ENCODE assay signal across 19 cellular contexts in genomic region chr3:52800079-52800478, GRCh38. TPM values are rescaled to one million over a fixed set of nuclear protein-coding genes. Genes with fewer than 3 reads are reported as not detected.
DNase-seq lines count a peak whose midpoint lies in the region; ATAC-seq and TF ChIP-seq lines count a peak whose summit lies in the region.
"Had no signal": no experiment of that assay in that cellular context is flagged by ENCODE, and none has a peak within 500 bp of the region (broad histone marks: within the 10 kb centered on the region; RNA-seq: fewer than 3 reads in every experiment).

No MANE protein-coding gene starts in this region.

- no peak overlapping the region for H3K9ac ChIP-seq in liver (ENCODE audit: low read depth in 1 of 2, low read length in 2 of 2)

- no peaks in the 10 kb centered on the region for H3K9me3 ChIP-seq in liver (ENCODE audit: control insufficient read depth in 4 of 4, low read length in 3 of 4)

- 75% methylated on average over 7 of the region's 7 CpGs for WGBS in liver

- H3K4me1 ChIP-seq in liver (ENCODE audit: control insufficient read depth in 4 of 4, insufficient read depth in 4 of 4, low read length in 3 of 4), result peaks cover 21 to 51% (median 44%) of the 10 kb centered on the region in 4 donors

- H3K36me3 ChIP-seq in liver (ENCODE audit: control insufficient read depth in 4 of 4, insufficient read depth in 3 of 4, low read depth in 1 of 4, low read length in 3 of 4), result peaks cover 23 to 79% (median 68%) of the 10 kb centered on the region in 4 donors

- ATAC-seq in GM21825 (IDR thresholded peaks at IDR 0.05; ENCODE audit: unreplicated experiment), result no peak
- ATAC-seq: Panc1, SK-N-SH treated with all-trans-retinoic acid at 6 μM for 48 hours had no signal

- no peak for TF ChIP-seq RAD21 in liver (IDR thresholded peaks at IDR 0.05)

- peak overlapping the region; percentile 36 to 50 for H3K27ac ChIP-seq in liver (ENCODE audit: low read depth in 1 of 2, low read length in 2 of 2)

- no peaks in the 10 kb centered on the region for H3K27me3 ChIP-seq in liver (ENCODE audit: control insufficient read depth in 4 of 4, insufficient read depth in 4 of 4, low read length in 3 of 4)

- DNase-seq in AG10803 (ENCODE audit: low read depth) (peak; percentile 22), cardiac fibroblast (ENCODE audit: low read depth in 2 of 2) (peak; percentile 5 to 58), fibroblast of pulmonary artery (ENCODE audit: low read depth) (peak; percentile 48), EL (no peak), H4 (ENCODE audit: low spot score) (no peak), COR-L47 (lab: John Stamatoyannopoulos, UW) (no peak)
- DNase-seq: NCI-H1092, NCI-H1436, NCI-H1930, NCI-H69 had no signal

- H3K4me3 ChIP-seq in AG10803 (ENCODE audit: low read length) (no peak overlapping the region), cardiac fibroblast (replicated peaks in 1 of 2; ENCODE audit: low read depth in 2 of 2, low read length in 2 of 2) (no peak overlapping the region), fibroblast of pulmonary artery (replicated peaks; ENCODE audit: low read depth, low read length) (no peak overlapping the region), liver (ENCODE audit: low read depth in 1 of 3, low read length in 3 of 3) (no peak overlapping the region)

- no peak for TF ChIP-seq CTCF in AG10803 (conservative IDR thresholded peaks at IDR 0.05; ENCODE audit: low read length)
- no peak for TF ChIP-seq CTCF in cardiac fibroblast (IDR thresholded peaks at IDR 0.05; ENCODE audit: low read depth, low read length)
- TF ChIP-seq CTCF in fibroblast of pulmonary artery (IDR thresholded peaks at IDR 0.05; ENCODE audit: low read length, missing control alignments), result no peak
- TF ChIP-seq CTCF in liver (IDR thresholded peaks at IDR 0.05; ENCODE audit: low read depth, low read length, missing input control), result no peak

TF ChIP-seq in liver, 16 proteins besides CTCF, POLR2A, EP300 and RAD21:
- TF ChIP-seq NR2F2 (IDR thresholded peaks at IDR 0.05) (no peak), GABPA (IDR thresholded peaks at IDR 0.05 in 1 of 2, conservative IDR thresholded peaks at IDR 0.05 in 1 of 2) (no peak), RXRA (IDR thresholded peaks at IDR 0.05) (peak; percentile 55 to 74), ZBTB33 (IDR thresholded peaks at IDR 0.05) (no peak), MAX (IDR thresholded peaks at IDR 0.05) (peak; percentile 97), HNF4A (conservative IDR thresholded peaks at IDR 0.05) (peak; percentile 8 to 35), SP1 (IDR thresholded peaks at IDR 0.05) (no peak), HNF4G (IDR thresholded peaks at IDR 0.05) (no peak), EGR1 (IDR thresholded peaks at IDR 0.05; ENCODE audit: low read depth in 2 of 2) (peak in 1 of 2 donors; percentile 15), TAF1 (conservative IDR thresholded peaks at IDR 0.05) (no peak), FOXA2 (IDR thresholded peaks at IDR 0.05) (no peak), FOXA1 (IDR thresholded peaks at IDR 0.05) (no peak), JUND (IDR thresholded peaks at IDR 0.05) (no peak), REST (IDR thresholded peaks at IDR 0.05) (no peak), YY1 (IDR thresholded peaks at IDR 0.05) (peak; percentile 35), ATF3 (IDR thresholded peaks at IDR 0.05) (no peak)

RNA-seq across cellular contexts. Expression of gene ITIH3, which starts 5.5 kb away (rescaled TPM):
- total RNA-seq in liver, result 1,000 to 10,000 TPM in 1 of 2 donors, 100 to 1,000 TPM in 1; 507 to 1,075 TPM
- polyA plus RNA-seq in liver, result 1,000 to 10,000 TPM in 1 of 2 donors, 100 to 1,000 TPM in 1; 743 to 1,326 TPM
- total RNA-seq in H4 (2014; rRNA removed; shearing (Covaris generic)), result not detected in 2 replicates
- total RNA-seq: LHCN-M2, NCI-H460 had no signal
- polyA plus RNA-seq: CD14-positive monocyte had no signal

RNA-seq across cellular contexts. Expression of gene ITIH1, which starts 22.7 kb away (rescaled TPM):
- total RNA-seq in liver, result 1,000 to 10,000 TPM; 1,022 to 1,400 TPM
- 1,000 to 10,000 TPM; 1,193 to 1,291 TPM for polyA plus RNA-seq in liver
- total RNA-seq in H4 (2014; rRNA removed; shearing (Covaris generic)), result not detected in 2 replicates
- total RNA-seq: A172, LHCN-M2, NCI-H460 had no signal
- polyA plus RNA-seq: AG04450 had no signal

RNA-seq across cellular contexts. Expression of gene NEK4, which starts 29.3 kb away (rescaled TPM):
- total RNA-seq in liver, result 10 to 100 TPM; 24.0 to 28.7 TPM
- polyA plus RNA-seq in liver, result 1 to 10 TPM; 5.4 to 6.8 TPM
- total RNA-seq in H4 (2014; rRNA removed; shearing (Covaris generic)), result 9.0 and 10.9 TPM in 2 replicates

RNA-seq across cellular contexts. Expression of gene ITIH4, which starts 30.4 kb away (rescaled TPM):
- 1,000 to 10,000 TPM in 1 of 2 donors, 100 to 1,000 TPM in 1; 447 to 2,000 TPM for total RNA-seq in liver
- 1,000 to 10,000 TPM; 2,821 to 3,354 TPM for polyA plus RNA-seq in liver
- 0.10 and 6.1 TPM in 2 replicates for total RNA-seq in H4 (2014; rRNA removed; shearing (Covaris generic))

RNA-seq across cellular contexts. Expression of gene MUSTN1, which starts 34.7 kb away (rescaled TPM):
- 10 to 100 TPM in 1 of 2 donors, under 1 TPM in 1; 0.25 to 12.1 TPM for total RNA-seq in liver
- 1 to 10 TPM; 1.8 to 6.1 TPM for polyA plus RNA-seq in liver
- total RNA-seq in H4 (2014; rRNA removed; shearing (Covaris generic)), result not detected in 2 replicates
- total RNA-seq: LHCN-M2 had no signal
- polyA plus RNA-seq: AG04450 had no signal

Comparison
In these comparisons a context has a peak if more than half of its experiments do, and no peak if none do; other contexts are left out.
1. DNase-seq: peak in AG10803 (single experiment), cardiac fibroblast (2 of 2) and fibroblast of pulmonary artery (single experiment); none in EL (single experiment), H4 (single experiment) and COR-L47 (single experiment).
2. RNA of gene ITIH3, which starts 5.5 kb away (total RNA-seq): 507 to 1,075 TPM in liver; not detected in H4; every median in the first group is over 100 times any median in the second.
3. RNA of gene ITIH1, which starts 22.7 kb away (total RNA-seq): 1,022 to 1,400 TPM in liver; not detected in H4; every median in the first group is over 1,000 times any median in the second.